13 cellular contexts compared by ENCODE assay signal in the genomic region with DNA sequence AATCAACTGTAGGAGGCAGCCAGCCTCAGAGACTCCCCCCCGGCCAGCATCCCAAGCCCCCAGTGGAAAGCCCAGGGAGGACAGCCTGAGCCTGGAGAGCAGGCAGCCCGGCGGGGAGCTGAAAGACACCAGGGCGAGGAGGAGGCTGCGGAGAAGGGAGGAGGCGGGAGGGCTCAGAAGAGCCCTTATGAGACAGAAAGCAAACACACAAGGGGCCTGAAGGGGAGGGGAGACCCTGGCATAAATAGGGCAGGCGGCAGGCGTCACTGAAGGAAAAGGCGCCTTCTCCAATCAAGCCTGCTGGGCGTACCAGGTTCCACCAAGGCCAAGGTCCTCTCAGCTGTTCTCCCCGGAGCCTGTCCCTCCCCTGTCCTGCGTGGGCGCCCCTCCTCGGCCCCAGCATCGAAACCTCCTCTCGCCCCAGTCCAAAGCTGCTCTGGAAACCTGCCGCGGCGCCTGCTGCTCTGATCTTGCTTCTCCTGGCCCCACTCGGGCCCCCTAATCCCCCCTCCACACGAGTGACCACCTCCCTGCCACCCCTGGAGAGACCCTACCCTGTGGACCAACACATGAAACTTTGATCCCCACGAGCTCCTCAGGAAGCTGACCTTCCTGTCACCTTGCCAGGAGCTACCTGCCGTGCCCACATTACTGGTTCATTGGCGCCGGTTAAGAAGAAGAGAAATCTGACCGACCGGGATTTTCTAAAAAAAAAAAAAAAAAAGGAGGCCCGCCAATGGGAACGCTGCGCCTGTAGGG. TPM values are rescaled to one million over a fixed set of nuclear protein-coding genes. Genes with fewer than 3 reads are reported as not detected.
DNase-seq lines count a peak whose midpoint lies in the region; ATAC-seq and TF ChIP-seq lines count a peak whose summit lies in the region.
"Had no signal": no experiment of that assay in that cellular context is flagged by ENCODE, and none has a peak within 500 bp of the region (broad histone marks: within the 10 kb centered on the region; RNA-seq: fewer than 3 reads in every experiment).

No MANE protein-coding gene starts in this region.

- no peaks in the 10 kb centered on the region for H3K36me3 Mint-ChIP-seq in CD4-positive, alpha-beta memory T cell
- H3K36me3 Mint-ChIP-seq in mesothelial cell of epicardium: no peaks in the 10 kb centered on the region

- H3K4me1 ChIP-seq in CD4-positive, alpha-beta memory T cell (ENCODE audit: insufficient read depth, low read length): peaks cover 22% of the 10 kb centered on the region
- peaks cover 18% of the 10 kb centered on the region for H3K4me1 ChIP-seq in HUES6 (ENCODE audit: control insufficient read depth, insufficient read depth, low read length)
- H3K4me1 ChIP-seq: HAP-1 had no signal

- CTCF ChIA-PET in CD4-positive, alpha-beta memory T cell (lab: Charles Lee; ENCODE audit: partially characterized antibody): no interaction called here

- peak overlapping the region in 1 of 7 donors; percentile 57 for H3K27ac Mint-ChIP-seq in CD4-positive, alpha-beta memory T cell
- H3K27ac Mint-ChIP-seq in mesothelial cell of epicardium: no peak overlapping the region

- no peak overlapping the region for H3K27ac ChIP-seq in CD4-positive, alpha-beta memory T cell (ENCODE audit: low read depth, low read length)
- no peak overlapping the region for H3K27ac ChIP-seq in HUES6 (ENCODE audit: low read depth, low read length)
- H3K27ac ChIP-seq: upper lobe of left lung had no signal

- H3K27me3 Mint-ChIP-seq in CD4-positive, alpha-beta memory T cell: peaks cover 30 to 43% of the 10 kb centered on the region in 2 donors
- H3K27me3 Mint-ChIP-seq in mesothelial cell of epicardium (ENCODE audit: low read depth): peaks cover 81% of the 10 kb centered on the region

- peak overlapping the region in 5 of 8 donors; percentile 1 to 57 (median 25) for H3K4me3 Mint-ChIP-seq in CD4-positive, alpha-beta memory T cell
- H3K4me3 Mint-ChIP-seq in mesothelial cell of epicardium: peak overlapping the region; percentile 34

- ATAC-seq in HG03571 (IDR thresholded peaks at IDR 0.05; ENCODE audit: unreplicated experiment): no peak
- ATAC-seq in GM19395 (IDR thresholded peaks at IDR 0.05; ENCODE audit: unreplicated experiment): no peak

- no peak overlapping the region for H3K9ac ChIP-seq in HUES6 (ENCODE audit: low read length)
- H3K9ac ChIP-seq: SK-N-SH had no signal

- no peak overlapping the region for H3K4me3 ChIP-seq in CD4-positive, alpha-beta memory T cell (ENCODE audit: low read length in 2 of 2)
- peak overlapping the region; percentile 51 for H3K4me3 ChIP-seq in HUES6 (ENCODE audit: low read depth, low read length)
- H3K4me3 ChIP-seq: HAP-1 had no signal

- no peak for TF ChIP-seq CTCF in mesothelial cell of epicardium (IDR thresholded peaks at IDR 0.05; ENCODE audit: unreplicated experiment)

- intact Hi-C loops in CD4-positive, alpha-beta memory T cell (cut with micrococcal nuclease): no loop called here

- no peaks in the 10 kb centered on the region for H3K9me3 ChIP-seq in CD4-positive, alpha-beta memory T cell (ENCODE audit: control insufficient read depth in 1 of 2, low read length in 2 of 2)
- no peaks in the 10 kb centered on the region for H3K9me3 ChIP-seq in HUES6 (ENCODE audit: control insufficient read depth, insufficient read depth, low read depth, low read length)
- H3K9me3 ChIP-seq: HAP-1, SK-N-SH, upper lobe of left lung had no signal

- POLR2A ChIA-PET in CD4-positive, alpha-beta memory T cell (lab: Charles Lee; ENCODE audit: partially characterized antibody): no interaction called here

- no peaks in the 10 kb centered on the region for H3K9me3 Mint-ChIP-seq in CD4-positive, alpha-beta memory T cell
- H3K9me3 Mint-ChIP-seq in mesothelial cell of epicardium: no peaks in the 10 kb centered on the region

- peaks cover 7 to 35% (median 18%) of the 10 kb centered on the region in 4 donors for H3K4me1 Mint-ChIP-seq in CD4-positive, alpha-beta memory T cell
- H3K4me1 Mint-ChIP-seq in mesothelial cell of epicardium: peaks cover 11% of the 10 kb centered on the region

- no peaks in the 10 kb centered on the region for H3K36me3 ChIP-seq in CD4-positive, alpha-beta memory T cell (ENCODE audit: insufficient read depth, low read length)
- no peaks in the 10 kb centered on the region for H3K36me3 ChIP-seq in HUES6 (ENCODE audit: control insufficient read depth, insufficient read depth, low read length)
- H3K36me3 ChIP-seq: HAP-1, upper lobe of left lung had no signal

- peaks cover 23% of the 10 kb centered on the region for H3K27me3 ChIP-seq in CD4-positive, alpha-beta memory T cell (ENCODE audit: insufficient read depth, low read length)
- H3K27me3 ChIP-seq in HUES6 (ENCODE audit: control insufficient read depth, insufficient read depth, low read length): peaks cover 92% of the 10 kb centered on the region

- DNase-seq in CD4-positive, alpha-beta memory T cell: no peak
- peak; percentile 38 for DNase-seq in SW480 (ENCODE audit: low spot score)
- no peak for DNase-seq in mesothelial cell of epicardium (ENCODE audit: low spot score in 2 of 2, unreplicated experiment in 2 of 2)
- no peak for DNase-seq in CD1c-positive myeloid dendritic cell (ENCODE audit: extremely low spot score)
- DNase-seq in T-helper 2 cell: no peak
- DNase-seq: NCI-H1694; SK-N-SH; stimulated activated CD4-positive, alpha-beta T cell treated with anti-CD3 and anti-CD28 coated beads, Interleukin-4, amount 100 ng/mL, for 24 hours had no signal

RNA-seq across cellular contexts. Expression of a gene that starts 1.2 kb away (rescaled TPM):
- total RNA-seq in CD4-positive, alpha-beta memory T cell: 1 to 10 TPM; 2.8 to 3.1 TPM
- polyA plus RNA-seq in CD4-positive, alpha-beta memory T cell: 1 to 10 TPM; 2.2 to 2.8 TPM
- total RNA-seq in mesothelial cell of epicardium: 1.9 to 2.4 TPM (median 2.3 TPM) in 3 replicates
